Comparison of ENCODE assay signal across 17 cellular contexts in the genomic region with DNA sequence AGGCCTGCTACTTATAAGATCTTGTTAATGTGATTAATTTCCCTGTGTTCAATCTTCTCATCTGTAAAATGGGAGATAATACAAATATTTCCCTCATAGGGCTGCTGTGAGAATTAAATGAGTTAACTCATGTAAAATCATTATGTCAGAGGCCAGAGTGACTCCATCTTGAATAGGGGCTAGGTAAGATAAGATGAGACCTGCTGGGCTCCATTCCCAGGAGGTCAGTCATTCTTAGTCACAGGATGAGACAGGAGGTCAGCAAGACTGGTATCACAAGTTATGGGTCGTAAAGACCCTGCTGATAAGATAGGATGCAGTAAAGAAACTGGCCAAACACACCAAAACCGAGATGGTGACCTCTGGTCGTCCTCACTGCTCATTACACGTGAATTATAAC.
DNase-seq lines count a peak whose midpoint lies in the region; ATAC-seq, FAIRE-seq and TF ChIP-seq lines count a peak whose summit lies in the region.
"Had no signal": no experiment of that assay in that cellular context is flagged by ENCODE, and none has a peak within 500 bp of the region (broad histone marks: within the 10 kb centered on the region; RNA-seq: fewer than 3 reads in every experiment).

No MANE protein-coding gene starts in this region.

- peaks cover 14% of the 10 kb centered on the region for H3K27me3 ChIP-seq in IMR-90 (ENCODE audit: control insufficient read depth, insufficient read depth, low read length)
- H3K27me3 ChIP-seq in bronchial epithelial cell (ENCODE audit: control insufficient read depth, insufficient read depth, low read length): no peaks in the 10 kb centered on the region
- H3K27me3 ChIP-seq in mesendoderm (ENCODE audit: insufficient read depth, low read length, poor library complexity): no peaks in the 10 kb centered on the region
- no peaks in the 10 kb centered on the region for H3K27me3 ChIP-seq in Karpas-422 (ENCODE audit: low read length)
- H3K27me3 ChIP-seq: SJCRH30 had no signal

- no CpG with 5 or more reads among the region's 4 CpGs for WGBS in IMR-90 (ENCODE audit: extremely low coverage in 2 of 2, insufficient read length in 1 of 2), 2 experiments
- WGBS in mesendoderm (ENCODE audit: extremely low coverage, insufficient coverage, low lambda C conversion rate): no CpG with 5 or more reads among the region's 4 CpGs

- POLR2A ChIA-PET in IMR-90 (lab: Charles Lee; ENCODE audit: unreplicated experiment): no interaction called here

- no peak overlapping the region for H2BK20ac ChIP-seq in IMR-90 (ENCODE audit: low read depth, low read length)

- H3K9me1 ChIP-seq in IMR-90 (ENCODE audit: insufficient read depth, low read length): no peaks in the 10 kb centered on the region

- TF ChIP-seq RAD21 in IMR-90 (IDR thresholded peaks at IDR 0.05; ENCODE audit: low read length): no peak

- H3K4me3 ChIP-seq in IMR-90 (ENCODE audit: insufficient read depth, low read depth, low read length): no peak overlapping the region
- no peak overlapping the region for H3K4me3 ChIP-seq in bronchial epithelial cell (ENCODE audit: low read depth, low read length)
- H3K4me3 ChIP-seq in mesendoderm (ENCODE audit: low read length): no peak overlapping the region
- H3K4me3 ChIP-seq in Karpas-422 (ENCODE audit: low read length): no peak overlapping the region
- H3K4me3 ChIP-seq: SJCRH30 had no signal

- DNase-seq in ELF-1 (ENCODE audit: low read depth, low spot score): peak; percentile 49
- no peak for DNase-seq in IMR-90
- no peak for DNase-seq in bronchial epithelial cell (ENCODE audit: low read depth)
- peak; percentile 93 for DNase-seq in mesendoderm
- DNase-seq in substantia nigra (lab: John Stamatoyannopoulos, UW): no peak
- DNase-seq in Karpas-422: no peak
- DNase-seq in NCI-H1417 treated with DMSO at 0.1 percent for 48 hours (lab: John Stamatoyannopoulos, UW): no peak
- DNase-seq in NCI-H345 (lab: John Stamatoyannopoulos, UW): no peak
- DNase-seq: EL, HCEC 1CT, NCI-H1105, NCI-H2029 treated with DMSO at 0.1 percent for 48 hours, NCI-H2171, NCI-H526, SJCRH30, T-helper 1 cell had no signal

- TF ChIP-seq CTCF in IMR-90 (conservative IDR thresholded peaks at IDR 0.05; ENCODE audit: low read depth, low read length) (no peak), bronchial epithelial cell (IDR thresholded peaks at IDR 0.05; ENCODE audit: insufficient read depth, low read length, severe bottlenecking) (no peak)

- H4K5ac ChIP-seq in IMR-90 (ENCODE audit: low read depth, low read length) (no peak overlapping the region), mesendoderm (ENCODE audit: low read length) (no peak overlapping the region)

- no peak overlapping the region for H3K56ac ChIP-seq in IMR-90 (ENCODE audit: extremely low read depth, insufficient read depth, low read length)
- H3K56ac ChIP-seq in mesendoderm (ENCODE audit: low read length): peak overlapping the region; percentile 45

- no TSS peak for BruUV-seq in IMR-90 (replicated peaks; lab: Mats Ljungman, UMichigan)

- no peak overlapping the region for H3K14ac ChIP-seq in IMR-90 (replicated peaks; ENCODE audit: low read depth, low read length)

- H3K23ac ChIP-seq in IMR-90 (ENCODE audit: low read depth, low read length): no peak overlapping the region
- H3K23ac ChIP-seq in mesendoderm (ENCODE audit: low read length): no peak overlapping the region

- in situ Hi-C loops in IMR-90 (cut with MboI; ENCODE audit: low sequenced_read_pairs): no loop called here

- H3K4me1 ChIP-seq in IMR-90 (ENCODE audit: control insufficient read depth, insufficient read depth, low read length) (no peaks in the 10 kb centered on the region), mesendoderm (ENCODE audit: control insufficient read depth, low read depth, low read length) (peaks cover 12% of the 10 kb centered on the region), Karpas-422 (ENCODE audit: low read length) (no peaks in the 10 kb centered on the region)
- H3K4me1 ChIP-seq: SJCRH30 had no signal

- H4K20me1 ChIP-seq in IMR-90 (ENCODE audit: insufficient read depth, low read length) (no peaks in the 10 kb centered on the region), Karpas-422 (ENCODE audit: insufficient read depth, low read depth, low read length) (no peaks in the 10 kb centered on the region)

- H2AK5ac ChIP-seq in IMR-90 (ENCODE audit: low read depth, low read length): no peak overlapping the region
- H2AK5ac ChIP-seq in mesendoderm (ENCODE audit: low read length): no peak overlapping the region

- H3K36me3 ChIP-seq in IMR-90 (ENCODE audit: control insufficient read depth, insufficient read depth, low read length): no peaks in the 10 kb centered on the region
- no peaks in the 10 kb centered on the region for H3K36me3 ChIP-seq in bronchial epithelial cell (ENCODE audit: control insufficient read depth, insufficient read depth, low read length)
- no peaks in the 10 kb centered on the region for H3K36me3 ChIP-seq in mesendoderm (ENCODE audit: control insufficient read depth, insufficient read depth, low read length)
- H3K36me3 ChIP-seq in Karpas-422 (ENCODE audit: insufficient read depth, low read length): no peaks in the 10 kb centered on the region
- H3K36me3 ChIP-seq: SJCRH30 had no signal

- H3K27ac ChIP-seq in IMR-90 (ENCODE audit: insufficient read depth, low read length) (no peak overlapping the region), mesendoderm (ENCODE audit: low read depth, low read length) (peak overlapping the region; percentile 30), substantia nigra (ENCODE audit: low read depth, low read length, poor library complexity, severe bottlenecking) (no peak overlapping the region), Karpas-422 (ENCODE audit: low read length) (no peak overlapping the region)
- H3K27ac ChIP-seq: SJCRH30 had no signal

- H2BK120ac ChIP-seq in IMR-90 (ENCODE audit: low read depth, low read length): no peak overlapping the region
- peak overlapping the region; percentile 100 for H2BK120ac ChIP-seq in mesendoderm (ENCODE audit: low read depth, low read length)

- H2AFZ ChIP-seq in IMR-90 (replicated peaks; ENCODE audit: low read length, poor library complexity): peak overlapping the region; percentile 23
- H2AFZ ChIP-seq in Karpas-422 (ENCODE audit: low read length): no peak overlapping the region

- peaks cover 2% of the 10 kb centered on the region; the same call in 1 of the 2 replicates for H3K9me3 ChIP-seq in IMR-90 (ENCODE audit: control insufficient read depth, insufficient read depth, low read length)
- no peaks in the 10 kb centered on the region for H3K9me3 ChIP-seq in Karpas-422 (ENCODE audit: low read length)

- no peak overlapping the region for H4K91ac ChIP-seq in IMR-90 (ENCODE audit: insufficient read depth, low read depth, low read length)

- H3K4ac ChIP-seq in IMR-90 (ENCODE audit: low read depth, low read length): no peak overlapping the region
- peak overlapping the region; percentile 96 for H3K4ac ChIP-seq in mesendoderm (ENCODE audit: low read depth, low read length)

- CTCF ChIA-PET in IMR-90 (lab: Yijun Ruan, JAX): no interaction called here

- H3K79me1 ChIP-seq in IMR-90 (ENCODE audit: low read depth in 1 of 2, low read length in 2 of 2) (no peaks in the 10 kb centered on the region), mesendoderm (ENCODE audit: low read length) (no peaks in the 10 kb centered on the region)

- H2AK9ac ChIP-seq in IMR-90 (replicated peaks; ENCODE audit: low read depth, low read length, poor library complexity): no peak overlapping the region

- intact Hi-C loops in IMR-90 (cut with micrococcal nuclease): no loop called here

- H3K4me2 ChIP-seq in IMR-90 (ENCODE audit: low read depth, low read length): no peak overlapping the region
- H3K4me2 ChIP-seq in mesendoderm (ENCODE audit: low read length): no peak overlapping the region
- no peak overlapping the region for H3K4me2 ChIP-seq in Karpas-422 (ENCODE audit: low read depth, low read length, poor library complexity, severe bottlenecking)

- no peak overlapping the region for H3K9ac ChIP-seq in IMR-90 (ENCODE audit: low read depth, low read length)
- H3K9ac ChIP-seq in mesendoderm (ENCODE audit: low read length): no peak overlapping the region
- no peak overlapping the region for H3K9ac ChIP-seq in Karpas-422 (ENCODE audit: low read length)

- no peak overlapping the region for H2BK5ac ChIP-seq in IMR-90 (ENCODE audit: low read depth, low read length, poor library complexity, severe bottlenecking)
- peak overlapping the region; percentile 84 for H2BK5ac ChIP-seq in mesendoderm (ENCODE audit: low read length)

- TF ChIP-seq POLR2A in IMR-90 (IDR thresholded peaks at IDR 0.05; ENCODE audit: low read depth, low read length): no peak

- FAIRE-seq in bronchial epithelial cell (lab: Jason Lieb, UNC): peak; percentile 18
- FAIRE-seq: RCC 7860 had no signal

- H4K8ac ChIP-seq in IMR-90 (ENCODE audit: low read depth in 2 of 2, low read length in 2 of 2) (no peak overlapping the region), mesendoderm (ENCODE audit: low read depth, low read length) (no peak overlapping the region)

- no peak for ATAC-seq in IMR-90 (ENCODE audit: low read depth)

- no peaks in the 10 kb centered on the region for H3K9me2 ChIP-seq in Karpas-422 (replicated peaks; ENCODE audit: insufficient read depth, low read length)

- H2BK15ac ChIP-seq in IMR-90 (ENCODE audit: low read depth, low read length) (no peak overlapping the region), mesendoderm (replicated peaks; ENCODE audit: low read depth) (peak overlapping the region; percentile 67)

- H3K18ac ChIP-seq in IMR-90 (ENCODE audit: low read depth, low read length): no peak overlapping the region
- peak overlapping the region; percentile 96 for H3K18ac ChIP-seq in mesendoderm (ENCODE audit: low read length)

- dilution Hi-C loops in IMR-90 (cut with HindIII; ENCODE audit: low sequenced_read_pairs, unreplicated experiment): no loop called here

- no peaks in the 10 kb centered on the region for H3K79me2 ChIP-seq in mesendoderm (ENCODE audit: control insufficient read depth, insufficient read depth, low read length)
- no peaks in the 10 kb centered on the region for H3K79me2 ChIP-seq in Karpas-422 (ENCODE audit: low read length)

TF ChIP-seq in IMR-90, 13 proteins besides CTCF, POLR2A, EP300 and RAD21 (continues in another document):
- TF ChIP-seq, protein P1, sequence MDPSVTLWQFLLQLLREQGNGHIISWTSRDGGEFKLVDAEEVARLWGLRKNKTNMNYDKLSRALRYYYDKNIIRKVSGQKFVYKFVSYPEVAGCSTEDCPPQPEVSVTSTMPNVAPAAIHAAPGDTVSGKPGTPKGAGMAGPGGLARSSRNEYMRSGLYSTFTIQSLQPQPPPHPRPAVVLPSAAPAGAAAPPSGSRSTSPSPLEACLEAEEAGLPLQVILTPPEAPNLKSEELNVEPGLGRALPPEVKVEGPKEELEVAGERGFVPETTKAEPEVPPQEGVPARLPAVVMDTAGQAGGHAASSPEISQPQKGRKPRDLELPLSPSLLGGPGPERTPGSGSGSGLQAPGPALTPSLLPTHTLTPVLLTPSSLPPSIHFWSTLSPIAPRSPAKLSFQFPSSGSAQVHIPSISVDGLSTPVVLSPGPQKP (IDR thresholded peaks at IDR 0.05; ENCODE audit: borderline replicate concordance, low read depth, low read length): no peak
- TF ChIP-seq CEBPB (IDR thresholded peaks at IDR 0.05; ENCODE audit: low read depth, low read length) (no peak), NFE2L2 (IDR thresholded peaks at IDR 0.05; ENCODE audit: low read depth, low read length) (no peak), RFX5 (IDR thresholded peaks at IDR 0.05; ENCODE audit: low read depth, low read length) (no peak), MAZ (IDR thresholded peaks at IDR 0.05; ENCODE audit: borderline replicate concordance, low read depth, low read length) (no peak)

Comparison
In these comparisons a context has a peak if more than half of its experiments do, and no peak if none do; other contexts are left out.
1. DNase-seq: peak in ELF-1 (single experiment) and mesendoderm (single experiment); none in IMR-90 (single experiment), bronchial epithelial cell (single experiment), substantia nigra (0 of 49), Karpas-422 (single experiment), NCI-H1417 treated with DMSO at 0.1 percent for 48 hours (single experiment) and NCI-H345 (single experiment).